20 cellular contexts compared by ENCODE assay signal in genomic region chr4:11194431-11194830, GRCh38.
"Had no signal": no experiment of that assay in that cellular context is flagged by ENCODE, and none has a peak within 500 bp of the region (broad histone marks: within the 10 kb centered on the region; RNA-seq: fewer than 3 reads in every experiment).

No MANE protein-coding gene starts in this region.

- ATAC-seq: left cardiac atrium; lower lobe of right lung; mucosa of descending colon; naive thymus-derived CD8-positive, alpha-beta T cell had no signal

- H3K27me3 Mint-ChIP-seq: dendritic cell treated with granulocyte-macrophage colony-stimulating factor and Interleukin-4, amounts not matched to agents 40 ng/mL and 50 ng/mL, for 4 days had no signal

- H3K9me3 ChIP-seq: left ventricle myocardium inferior, lower lobe of right lung, mucosa of descending colon, right atrium auricular region, sigmoid colon, stomach, thoracic aorta, transverse colon had no signal

- DNase-seq: cerebellar nuclear complex; islet precursor cell; left cardiac atrium; left ventricle myocardium inferior; lower lobe of right lung; mucosa of descending colon; naive thymus-derived CD8-positive, alpha-beta T cell; posterior cingulate gyrus; sigmoid colon; stimulated activated CD4-positive, alpha-beta T cell treated with anti-CD3 and anti-CD28 coated beads, Interleukin-2, amount 100 ng/mL, for 24 hours; stimulated activated naive CD4-positive, alpha-beta T cell; stomach; substantia nigra; transverse colon had no signal

- H3K4me3 ChIP-seq: left ventricle myocardium inferior, lower lobe of right lung, mucosa of descending colon, right atrium auricular region, sigmoid colon, skin epidermis, stomach, thoracic aorta, transverse colon had no signal

- H3K9me3 Mint-ChIP-seq: dendritic cell treated with granulocyte-macrophage colony-stimulating factor and Interleukin-4, amounts not matched to agents 40 ng/mL and 50 ng/mL, for 4 days; memory B cell; naive thymus-derived CD8-positive, alpha-beta T cell; neural crest cell had no signal

- H3K4me1 Mint-ChIP-seq: neural crest cell had no signal

- H3K4me3 Mint-ChIP-seq: dendritic cell treated with granulocyte-macrophage colony-stimulating factor and Interleukin-4, amounts not matched to agents 40 ng/mL and 50 ng/mL, for 4 days; memory B cell; naive thymus-derived CD8-positive, alpha-beta T cell; neural crest cell had no signal

- H3K4me1 ChIP-seq: left ventricle myocardium inferior, lower lobe of right lung, right atrium auricular region, sigmoid colon, transverse colon had no signal

- H3K36me3 ChIP-seq: left ventricle myocardium inferior, lower lobe of right lung, right atrium auricular region, sigmoid colon, stomach, thoracic aorta, transverse colon had no signal

- H3K27me3 ChIP-seq: right atrium auricular region, sigmoid colon, transverse colon had no signal

- H3K27ac Mint-ChIP-seq: dendritic cell treated with granulocyte-macrophage colony-stimulating factor and Interleukin-4, amounts not matched to agents 40 ng/mL and 50 ng/mL, for 4 days; memory B cell had no signal

- H3K36me3 Mint-ChIP-seq: memory B cell; naive thymus-derived CD8-positive, alpha-beta T cell had no signal

- H3K27ac ChIP-seq: left ventricle myocardium inferior, lower lobe of right lung, right atrium auricular region, sigmoid colon, skin epidermis, stomach, thoracic aorta, transverse colon had no signal
